In genomic region chr15:91841861-91842260, GRCh38 we compare ENCODE assay signal across 34 cellular contexts.
"Had no signal": no experiment of that assay in that cellular context is flagged by ENCODE, and none has a peak within 500 bp of the region (broad histone marks: within the 10 kb centered on the region; RNA-seq: fewer than 3 reads in every experiment).

No MANE protein-coding gene starts in this region.

- H3K36me3 ChIP-seq: MG63 had no signal

- H3K4me3 ChIP-seq: MG63 had no signal

- DNase-seq: Karpas-422, Kasumi-1, MG63, MM.1S, MV-4-11, NCI-H1048, NCI-H1092, NCI-H1092 treated with DMSO at 0.1 percent for 48 hours, NCI-H1105, NCI-H1105 treated with DMSO at 0.1 percent for 48 hours, NCI-H1417, NCI-H1417 treated with DMSO at 0.1 percent for 48 hours, NCI-H1436, NCI-H1436 treated with DMSO at 0.1 percent for 48 hours, NCI-H146, NCI-H1694, NCI-H1694 treated with DMSO at 0.1 percent for 48 hours, NCI-H187, NCI-H187 treated with DMSO at 0.1 percent for 48 hours, NCI-H1930, NCI-H2029, NCI-H2029 treated with DMSO at 0.1 percent for 48 hours, NCI-H2081, NCI-H2081 treated with DMSO at 0.1 percent for 48 hours, NCI-H2107, NCI-H2171, NCI-H2171 treated with DMSO at 0.1 percent for 48 hours, NCI-H2227 treated with DMSO at 0.1 percent for 48 hours, NCI-H226, NCI-H345, NCI-H446, NCI-H446 treated with DMSO at 0.1 percent for 48 hours, NCI-H510A, NCI-H510A treated with DMSO at 0.1 percent for 48 hours had no signal
